In genomic region chr11:95788921-95789505, GRCh38 we compare ENCODE assay signal across 8 cellular contexts. TPM values are rescaled to one million over a fixed set of nuclear protein-coding genes. Genes with fewer than 3 reads are reported as not detected.
A peak's percentile ranks its signal among the peaks of the same experiment; 100 is the strongest.
DNase-seq lines count a peak whose midpoint lies in the region; ATAC-seq and TF ChIP-seq lines count a peak whose summit lies in the region.

No MANE protein-coding gene starts in this region.

- H3K27ac Mint-ChIP-seq in naive thymus-derived CD4-positive, alpha-beta T cell: peak overlapping the region; percentile 100
- peak overlapping the region; percentile 86 for H3K27ac Mint-ChIP-seq in type B pancreatic cell

- H3K9me3 ChIP-seq in naive thymus-derived CD4-positive, alpha-beta T cell (ENCODE audit: control insufficient read depth in 2 of 3, low read length in 3 of 3): no peaks in the 10 kb centered on the region

- intact Hi-C loops in naive thymus-derived CD4-positive, alpha-beta T cell (cut with micrococcal nuclease): loop anchor here (1.0 to 10.0 kb wide), 15 partner anchors 11 to 1664 kb away; partner anchors contain the start of genes PANX1 (in 2 of the 2), SESN3 (in 2 of the 2), CCDC82 (in 1 of the 2) and CWC15 (in 1 of the 2)

- peak overlapping the region; percentile 92 for H3K27ac ChIP-seq in epithelial cell of prostate
- peak overlapping the region; percentile 99 for H3K27ac ChIP-seq in naive thymus-derived CD4-positive, alpha-beta T cell (ENCODE audit: low read depth, low read length)

- H3K27me3 ChIP-seq in naive thymus-derived CD4-positive, alpha-beta T cell (ENCODE audit: control insufficient read depth in 2 of 2, insufficient read depth in 2 of 2, low read length in 2 of 2): no peaks in the 10 kb centered on the region

- H3K4me1 ChIP-seq in naive thymus-derived CD4-positive, alpha-beta T cell (ENCODE audit: control insufficient read depth in 2 of 2, insufficient read depth in 2 of 2, low read length in 2 of 2): peaks cover 21 to 22% of the 10 kb centered on the region in 2 donors

- peak; percentile 68 for TF ChIP-seq CTCF in type B pancreatic cell (conservative IDR thresholded peaks at IDR 0.05)

- CTCF ChIA-PET in naive thymus-derived CD4-positive, alpha-beta T cell (lab: Charles Lee): interaction anchor here (1.0 to 1.8 kb wide), 5 partner anchors 554 to 722 kb away, joined by 3 to 12 read pairs (median 3); partner anchors contain the start of genes MAML2, SESN3 and SRSF8

- peaks cover 38 to 68% (median 56%) of the 10 kb centered on the region in 7 donors for H3K4me1 Mint-ChIP-seq in naive thymus-derived CD4-positive, alpha-beta T cell
- peaks cover 27% of the 10 kb centered on the region for H3K4me1 Mint-ChIP-seq in type B pancreatic cell (ENCODE audit: unreplicated experiment)

- no peaks in the 10 kb centered on the region for H3K27me3 Mint-ChIP-seq in naive thymus-derived CD4-positive, alpha-beta T cell
- no peaks in the 10 kb centered on the region for H3K27me3 Mint-ChIP-seq in type B pancreatic cell

- peak; percentile 11 to 12 for DNase-seq in stimulated activated CD4-positive, alpha-beta T cell treated with anti-CD3 and anti-CD28 coated beads, Interleukin-12 subunit alpha, Interleukin-12 subunit beta, amount 100 ng/mL, for 24 hours (ENCODE audit: low read depth in 2 of 2)
- DNase-seq in stimulated activated CD4-positive, alpha-beta T cell treated with anti-CD3 and anti-CD28 coated beads, Interleukin-12 subunit alpha, Interleukin-12 subunit beta, amount 100 ng/mL, for 4 hours: no peak
- DNase-seq in LHCN-M2 (ENCODE audit: low read depth): peak; percentile 43
- peak; percentile 46 for DNase-seq in activated CD4-positive, alpha-beta T cell treated with anti-CD3 and anti-CD28 coated beads for 48 hours
- DNase-seq in epithelial cell of prostate (ENCODE audit: low read depth, low spot score): no peak
- peak in 3 of 9 donors; percentile 47 to 56 (median 50) for DNase-seq in naive thymus-derived CD4-positive, alpha-beta T cell
- peak; percentile 72 for DNase-seq in type B pancreatic cell (ENCODE audit: extremely low spot score, unreplicated experiment)

- peaks cover 0 to 9% (median 0%) of the 10 kb centered on the region in 11 donors for H3K9me3 Mint-ChIP-seq in naive thymus-derived CD4-positive, alpha-beta T cell
- H3K9me3 Mint-ChIP-seq in type B pancreatic cell: no peaks in the 10 kb centered on the region

- no peak for ATAC-seq in naive thymus-derived CD4-positive, alpha-beta T cell
- no peak for ATAC-seq in HG03378 (IDR thresholded peaks at IDR 0.05; ENCODE audit: unreplicated experiment)

- H3K36me3 ChIP-seq in naive thymus-derived CD4-positive, alpha-beta T cell (ENCODE audit: control insufficient read depth in 2 of 3, insufficient read depth in 3 of 3, low read length in 3 of 3): peaks cover 8 to 32% (median 9%) of the 10 kb centered on the region in 3 experiments

- POLR2A ChIA-PET in naive thymus-derived CD4-positive, alpha-beta T cell (lab: Charles Lee): interaction anchor here (0.6 to 4.0 kb wide), 24 partner anchors 10 to 865 kb away, joined by 3 to 55 read pairs (median 4); partner anchors contain the start of genes CCDC82, CWC15, ENDOD1 and JRKL

- H3K4me3 ChIP-seq in naive thymus-derived CD4-positive, alpha-beta T cell (ENCODE audit: low read length): peak overlapping the region; percentile 97

- H3K4me3 Mint-ChIP-seq in naive thymus-derived CD4-positive, alpha-beta T cell: peak overlapping the region; percentile 84 to 100 (median 100)
- H3K4me3 Mint-ChIP-seq in type B pancreatic cell: peak overlapping the region; percentile 100

- peaks cover 0 to 33% (median 15%) of the 10 kb centered on the region in 5 donors for H3K36me3 Mint-ChIP-seq in naive thymus-derived CD4-positive, alpha-beta T cell
- H3K36me3 Mint-ChIP-seq in type B pancreatic cell: peaks cover 16% of the 10 kb centered on the region

RNA-seq across cellular contexts. Expression of gene FAM76B, which starts 0.6 kb away (rescaled TPM):
- total RNA-seq in LHCN-M2 (2014; rRNA removed) (16.4 and 22.0 TPM in 2 replicates), type B pancreatic cell (ENCODE audit: low replicate concordance) (17.1 and 30.7 TPM in 2 replicates)
- polyA plus RNA-seq in LHCN-M2 (2012): 2.7 TPM
- 10 to 100 TPM; 42.0 to 82.1 (median 56.3) TPM for total RNA-seq in naive thymus-derived CD4-positive, alpha-beta T cell
- polyA plus RNA-seq in naive thymus-derived CD4-positive, alpha-beta T cell: 10 to 100 TPM; 10.6 to 12.7 TPM

RNA-seq across cellular contexts. Expression of gene CEP57, which starts 1.3 kb away (rescaled TPM):
- total RNA-seq in LHCN-M2 (2014; rRNA removed): 42.6 and 49.7 TPM in 2 replicates
- polyA plus RNA-seq in LHCN-M2 (2012): 11.6 TPM
- total RNA-seq in naive thymus-derived CD4-positive, alpha-beta T cell: 10 to 100 TPM; 47.8 to 72.3 (median 68.9) TPM
- polyA plus RNA-seq in naive thymus-derived CD4-positive, alpha-beta T cell: 10 to 100 TPM; 45.8 to 56.6 TPM
- 42.6 and 61.3 TPM in 2 replicates for total RNA-seq in type B pancreatic cell (ENCODE audit: low replicate concordance)

Comparison
In these comparisons a context has a peak if more than half of its experiments do, and no peak if none do; other contexts are left out.
1. DNase-seq: peak in stimulated activated CD4-positive, alpha-beta T cell treated with anti-CD3 and anti-CD28 coated beads, Interleukin-12 subunit alpha, Interleukin-12 subunit beta, amount 100 ng/mL, for 24 hours (2 of 2), LHCN-M2 (single experiment), activated CD4-positive, alpha-beta T cell treated with anti-CD3 and anti-CD28 coated beads for 48 hours (single experiment) and type B pancreatic cell (single experiment); none in stimulated activated CD4-positive, alpha-beta T cell treated with anti-CD3 and anti-CD28 coated beads, Interleukin-12 subunit alpha, Interleukin-12 subunit beta, amount 100 ng/mL, for 4 hours (single experiment) and epithelial cell of prostate (single experiment).